ENCODE assay signal across 27 cellular contexts in genomic region chr4:99628040-99628439, GRCh38. TPM values are rescaled to one million over a fixed set of nuclear protein-coding genes. Genes with fewer than 3 reads are reported as not detected.
"Had no signal": no experiment of that assay in that cellular context is flagged by ENCODE, and none has a peak within 500 bp of the region (broad histone marks: within the 10 kb centered on the region; RNA-seq: fewer than 3 reads in every experiment).

No MANE protein-coding gene starts in this region.

- H3K36me3 ChIP-seq: MG63 had no signal

- H3K27me3 ChIP-seq: MG63 had no signal

- H3K9me3 ChIP-seq: MG63, SK-N-SH had no signal

- DNase-seq: IMR-90; Karpas-422; KG1; MG63; NCI-H1092; NCI-H1105 treated with DMSO at 0.1 percent for 48 hours; NCI-H1417 treated with DMSO at 0.1 percent for 48 hours; NCI-H146; NCI-H1694 treated with DMSO at 0.1 percent for 48 hours; NCI-H1930; NCI-H2081; NCI-H2107; NCI-H2227 treated with DMSO at 0.1 percent for 48 hours; NCI-H446; NCI-H510A; NCI-H524 treated with DMSO at 0.1 percent for 48 hours; NCI-H69; NCI-H774; NK-92 treated with Interleukin-12 subunit alpha and Interleukin-12 subunit beta, amount 100 ng/mL, for 24 hours; PC-3; SHP77; SK-N-SH; SW 1271 had no signal

- H3K4me3 ChIP-seq: MG63 had no signal

- ATAC-seq: HepG2, Panc1, PC-3 had no signal

RNA-seq across cellular contexts. Expression of gene C4orf54, which starts 29.6 kb away (rescaled TPM):
- total RNA-seq: HepG2, HT1080, IMR-90, OCI-LY7 had no signal
- polyA plus RNA-seq: HepG2, IMR-90, SK-N-SH had no signal

RNA-seq across cellular contexts. Expression of gene MTTP, which starts 53.4 kb away (rescaled TPM):
- polyA plus RNA-seq: SK-N-SH had no signal
